Comparison of ENCODE assay signal across 8 cellular contexts in genomic region chr12:30694412-30694955, GRCh38. TPM values are rescaled to one million over a fixed set of nuclear protein-coding genes. Genes with fewer than 3 reads are reported as not detected.
DNase-seq lines count a peak whose midpoint lies in the region; ATAC-seq and TF ChIP-seq lines count a peak whose summit lies in the region.

No MANE protein-coding gene starts in this region.

- ATAC-seq in HG03469 (IDR thresholded peaks at IDR 0.05; ENCODE audit: unreplicated experiment) (no peak), HG02623 (IDR thresholded peaks at IDR 0.05; ENCODE audit: unreplicated experiment) (no peak)

- H3K4me1 ChIP-seq in HAP-1 (peaks cover 15% of the 10 kb centered on the region), spleen (peaks cover 15 to 57% (median 36%) of the 10 kb centered on the region in 6 donors)

- in situ Hi-C loops in HAP-1 (cut with MboI; ENCODE audit: low sequenced_read_pairs), result no loop called here

- peaks cover 1% of the 10 kb centered on the region for H3K9me3 Mint-ChIP-seq in glutamatergic neuron (ENCODE audit: unreplicated experiment)

- H3K4me2 ChIP-seq in SU-DHL-6 (ENCODE audit: low read depth, low read length, poor library complexity, severe bottlenecking), result peak overlapping the region; percentile 89

- H4K20me1 ChIP-seq in SU-DHL-6 (ENCODE audit: low read depth, low read length), result no peaks in the 10 kb centered on the region

- H3K4me3 ChIP-seq in HAP-1, result peak overlapping the region; percentile 83
- H3K4me3 ChIP-seq in SU-DHL-6 (ENCODE audit: insufficient read depth, low read length, poor library complexity, severe bottlenecking), result peak overlapping the region; percentile 93
- H3K4me3 ChIP-seq in spleen, result peak overlapping the region; percentile 73 to 98 (median 94)

- no peak overlapping the region for H2AFZ ChIP-seq in SU-DHL-6 (ENCODE audit: low read depth, low read length, severe bottlenecking)

- no peaks in the 10 kb centered on the region for H3K36me3 ChIP-seq in HAP-1 (replicated peaks)
- H3K36me3 ChIP-seq in SU-DHL-6 (ENCODE audit: low read length), result no peaks in the 10 kb centered on the region; the same call in 1 of the 2 replicates
- peaks cover 0 to 9% (median under 1%) of the 10 kb centered on the region in 6 donors for H3K36me3 ChIP-seq in spleen

- peaks cover 58% of the 10 kb centered on the region for H3K79me2 ChIP-seq in SU-DHL-6 (ENCODE audit: insufficient read depth, low read length)

- no peak for DNase-seq in HAP-1 (ENCODE audit: low spot score in 2 of 2)
- no peak for DNase-seq in glutamatergic neuron
- no peak for DNase-seq in spleen
- DNase-seq in substantia nigra (lab: John Stamatoyannopoulos, UW), result no peak

- no peak overlapping the region for H3K27ac Mint-ChIP-seq in glutamatergic neuron (ENCODE audit: unreplicated experiment)

- TF ChIP-seq CTCF in C4-2B (conservative IDR thresholded peaks at IDR 0.05) (no peak), SU-DHL-6 (IDR thresholded peaks at IDR 0.05; ENCODE audit: insufficient read depth, low read length, poor library complexity, severe bottlenecking) (no peak), glutamatergic neuron (IDR thresholded peaks at IDR 0.05; ENCODE audit: partially characterized antibody, unreplicated experiment) (no peak), spleen (IDR thresholded peaks at IDR 0.05 in 8 of 11, conservative IDR thresholded peaks at IDR 0.05 in 3 of 11) (no peak)

- no peaks in the 10 kb centered on the region for H3K27me3 ChIP-seq in HAP-1 (ENCODE audit: low read depth)
- H3K27me3 ChIP-seq in SU-DHL-6 (ENCODE audit: low read length), result no peaks in the 10 kb centered on the region
- H3K27me3 ChIP-seq in spleen (replicated peaks in 1 of 7), result no peaks in the 10 kb centered on the region

- H3K27me3 Mint-ChIP-seq in glutamatergic neuron (ENCODE audit: unreplicated experiment), result peaks cover 3% of the 10 kb centered on the region

- peak overlapping the region; percentile 96 for H3K4me3 Mint-ChIP-seq in glutamatergic neuron (ENCODE audit: unreplicated experiment)

- 22 to 31% (median 24%) methylated on average over 9 of the region's 9 CpGs for WGBS in spleen, 5 donors

- peaks cover 12% of the 10 kb centered on the region for H3K4me1 Mint-ChIP-seq in glutamatergic neuron (ENCODE audit: low read depth, unreplicated experiment)

- H3F3A ChIP-seq in SU-DHL-6 (ENCODE audit: insufficient read depth), result peaks cover 5% of the 10 kb centered on the region; the same call in 1 of the 2 replicates

- H3K36me3 Mint-ChIP-seq in glutamatergic neuron (ENCODE audit: unreplicated experiment), result no peaks in the 10 kb centered on the region

- no peak for TF ChIP-seq POLR2A in spleen (IDR thresholded peaks at IDR 0.05)

- no peaks in the 10 kb centered on the region for H3K9me3 ChIP-seq in HAP-1
- H3K9me3 ChIP-seq in SU-DHL-6 (ENCODE audit: insufficient read depth, low read length), result no peaks in the 10 kb centered on the region
- no peaks in the 10 kb centered on the region for H3K9me3 ChIP-seq in spleen

- H3K9me2 ChIP-seq in SU-DHL-6 (replicated peaks; ENCODE audit: insufficient read depth, low read length), result no peaks in the 10 kb centered on the region

- intact Hi-C loops in spleen (cut with DNase I; ENCODE audit: low total_unique reads), result loop anchor here (10.0 kb wide), 1 partner anchor 50 kb away; no protein-coding TSS in a partner anchor

- H3K27ac ChIP-seq in C4-2B (peak overlapping the region; percentile 89; the same call in 1 of the 2 replicates), SU-DHL-6 (ENCODE audit: low read depth, low read length) (no peak overlapping the region), spleen (peak overlapping the region in 3 of 8 donors; percentile 86 to 88 (median 86)), substantia nigra (ENCODE audit: low read depth, low read length, poor library complexity, severe bottlenecking) (no peak overlapping the region)

- peak overlapping the region; percentile 85 for H3K9ac ChIP-seq in SU-DHL-6 (ENCODE audit: low read length)

RNA-seq across cellular contexts. Expression of gene IPO8, which starts 1.2 kb away (rescaled TPM):
- total RNA-seq in glutamatergic neuron (ENCODE audit: unreplicated experiment) (29.7 TPM), spleen (10 to 100 TPM; 44.5 to 68.2 (median 52.6) TPM)
- polyA plus RNA-seq in spleen, result 10 to 100 TPM in 2 of 3 donors, 1 to 10 TPM in 1; 8.5 to 15.4 (median 10.2) TPM
